Comparison of ENCODE assay signal across 8 cellular contexts in genomic region chr7:117119192-117119924, GRCh38.
DNase-seq lines count a peak whose midpoint lies in the region; ATAC-seq and TF ChIP-seq lines count a peak whose summit lies in the region.

No MANE protein-coding gene starts in this region.

- H3K79me2 ChIP-seq in parathyroid adenoma: no peaks in the 10 kb centered on the region

- CTCF ChIA-PET in GM10248 (lab: Yijun Ruan, JAX): interaction anchor here (0.8 to 16.6 kb wide), 28 partner anchors 7 to 207 kb away, joined by 3 to 274 read pairs (median 4); partner anchors contain the start of gene ST7

- ATAC-seq in RWPE2 (ENCODE audit: low read depth) (peak; percentile 46; the same call in 2 of the 3 replicates), upper lobe of right lung (peak; percentile 88), GM21825 (IDR thresholded peaks at IDR 0.05; ENCODE audit: unreplicated experiment) (no peak)

- no peak overlapping the region for H3K4me2 ChIP-seq in parathyroid adenoma (ENCODE audit: low read length)

- peaks cover 14% of the 10 kb centered on the region for H3K4me1 ChIP-seq in RWPE2 (ENCODE audit: insufficient read depth, poor library complexity, severe bottlenecking)
- H3K4me1 ChIP-seq in parathyroid adenoma: peaks cover under 1% of the 10 kb centered on the region
- H3K4me1 ChIP-seq in upper lobe of right lung: peaks cover 1% of the 10 kb centered on the region

- H3K9ac ChIP-seq in parathyroid adenoma: no peak overlapping the region

- H3K4me3 ChIP-seq in RWPE2 (ENCODE audit: severe bottlenecking): no peak overlapping the region
- no peak overlapping the region for H3K4me3 ChIP-seq in parathyroid adenoma (ENCODE audit: low read depth, low read length)
- H3K4me3 ChIP-seq in upper lobe of right lung: no peak overlapping the region

- H3K27ac ChIP-seq in RWPE2 (ENCODE audit: poor library complexity, severe bottlenecking) (no peak overlapping the region), parathyroid adenoma (no peak overlapping the region), upper lobe of right lung (no peak overlapping the region)

- intact Hi-C loops in upper lobe of right lung (cut with DNase I): loop anchor here (10.0 kb wide), 1 partner anchor 135 kb away; no protein-coding TSS in a partner anchor

- H3K36me3 ChIP-seq in RWPE2 (ENCODE audit: low read depth) (no peaks in the 10 kb centered on the region), parathyroid adenoma (ENCODE audit: control insufficient read depth, insufficient read depth, low read length) (no peaks in the 10 kb centered on the region), upper lobe of right lung (no peaks in the 10 kb centered on the region)

- DNase-seq in GM10248 (ENCODE audit: extremely low spot score) (peak; percentile 18), KG1 (lab: John Stamatoyannopoulos, UW) (peak; percentile 63), RWPE2 (ENCODE audit: low spot score) (peak; percentile 64), glomerular endothelial cell (ENCODE audit: extremely low read depth, low read depth, low spot score) (peak; percentile 74), upper lobe of right lung (peak; percentile 72)
- DNase-seq in activated effector memory CD4-positive, alpha-beta T cell treated with anti-CD3 and anti-CD28 coated beads, Interleukin-2, amount 50 U/mL, for 16 hours: peak; percentile 91

- TF ChIP-seq CTCF in GM10248 (IDR thresholded peaks at IDR 0.05; ENCODE audit: control extremely low read depth, extremely low read depth, low read depth, missing control alignments): peak; percentile 73
- TF ChIP-seq CTCF in RWPE2 (IDR thresholded peaks at IDR 0.05; ENCODE audit: poor library complexity, severe bottlenecking): peak; percentile 92
- peak; percentile 84 for TF ChIP-seq CTCF in parathyroid adenoma (IDR thresholded peaks at IDR 0.05)
- TF ChIP-seq CTCF in upper lobe of right lung (IDR thresholded peaks at IDR 0.05): peak; percentile 85

- H3K9me3 ChIP-seq in RWPE2 (ENCODE audit: severe bottlenecking) (no peaks in the 10 kb centered on the region), parathyroid adenoma (ENCODE audit: control insufficient read depth, low read length) (no peaks in the 10 kb centered on the region), upper lobe of right lung (no peaks in the 10 kb centered on the region)

- POLR2A ChIA-PET in GM10248 (lab: Yijun Ruan, JAX): no interaction called here

- no peak overlapping the region for H2AFZ ChIP-seq in parathyroid adenoma

- H3K27me3 ChIP-seq in RWPE2 (ENCODE audit: insufficient read depth, poor library complexity, severe bottlenecking) (no peaks in the 10 kb centered on the region), parathyroid adenoma (ENCODE audit: control insufficient read depth, insufficient read depth, low read length) (no peaks in the 10 kb centered on the region), upper lobe of right lung (no peaks in the 10 kb centered on the region)

Comparison
In these comparisons a context has a peak if more than half of its experiments do, and no peak if none do; other contexts are left out.
1. DNase-seq: peak in every context shown above with its lines; median percentile 91 in activated effector memory CD4-positive, alpha-beta T cell treated with anti-CD3 and anti-CD28 coated beads, Interleukin-2, amount 50 U/mL, for 16 hours; 74 in glomerular endothelial cell; 72 in upper lobe of right lung; 64 in RWPE2; 63 in KG1; 18 in GM10248.